31 cellular contexts compared by ENCODE assay signal in the genomic region with DNA sequence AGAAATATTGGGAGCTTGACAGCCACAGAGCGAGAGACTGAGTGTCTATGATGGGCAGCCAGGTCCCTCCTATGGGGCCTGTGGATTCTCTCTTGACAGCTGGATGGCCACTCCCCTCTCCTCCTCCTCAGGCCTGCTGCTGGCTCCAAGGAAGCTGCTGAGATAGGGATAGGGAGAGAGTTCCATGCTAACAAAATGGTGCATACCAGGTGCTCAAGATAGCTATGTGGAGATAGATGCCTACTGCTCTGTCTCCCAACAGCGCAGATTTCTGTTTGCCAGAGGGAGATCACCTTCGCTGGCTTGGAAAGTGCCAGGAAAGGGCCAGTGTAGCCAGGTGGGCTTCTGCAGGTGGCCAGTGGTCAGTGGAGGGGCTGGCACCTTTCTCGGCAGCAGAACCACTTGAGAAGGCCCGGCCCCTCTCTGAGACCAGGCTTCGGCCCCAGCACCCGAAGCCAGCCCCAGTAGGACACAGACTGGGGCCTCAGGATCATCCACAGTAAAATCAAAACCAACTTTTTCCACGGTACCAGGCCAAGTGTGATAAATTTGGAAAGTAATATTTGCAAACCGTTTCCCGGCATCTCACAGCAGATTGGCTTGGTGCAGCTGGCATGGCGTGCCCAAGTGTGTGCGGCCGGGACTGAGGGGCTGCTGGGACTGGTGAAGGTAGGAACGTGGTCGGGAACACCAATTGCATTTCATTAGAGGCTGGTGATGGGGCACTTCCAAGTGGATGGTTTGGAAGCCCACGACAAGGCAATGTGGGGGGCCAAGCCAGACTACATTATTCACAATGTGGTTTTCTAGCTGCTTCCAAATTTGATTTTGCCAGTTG.
DNase-seq lines count a peak whose midpoint lies in the region; ATAC-seq, FAIRE-seq and TF ChIP-seq lines count a peak whose summit lies in the region.
"Had no signal": no experiment of that assay in that cellular context is flagged by ENCODE, and none has a peak within 500 bp of the region (broad histone marks: within the 10 kb centered on the region; RNA-seq: fewer than 3 reads in every experiment).

No MANE protein-coding gene starts in this region.

- H3K27me3 Mint-ChIP-seq in natural killer cell treated with Interleukin-12 subunit alpha and Interleukin-12 subunit beta and Interleukin-15 and Interleukin-18, amount 100 ng/mL, for 72 hours = no peaks in the 10 kb centered on the region
- no peaks in the 10 kb centered on the region for H3K27me3 Mint-ChIP-seq in natural killer cell (ENCODE audit: low read depth in 2 of 2)
- H3K27me3 Mint-ChIP-seq in osteocyte (ENCODE audit: unreplicated experiment) = no peaks in the 10 kb centered on the region

- no peaks in the 10 kb centered on the region for H3K9me2 ChIP-seq in Karpas-422 (replicated peaks; ENCODE audit: insufficient read depth, low read length)

- no peaks in the 10 kb centered on the region for H3K79me2 ChIP-seq in Karpas-422 (ENCODE audit: low read length)

- no peaks in the 10 kb centered on the region for H3K36me3 Mint-ChIP-seq in natural killer cell treated with Interleukin-12 subunit alpha and Interleukin-12 subunit beta and Interleukin-15 and Interleukin-18, amount 100 ng/mL, for 72 hours
- H3K36me3 Mint-ChIP-seq in natural killer cell = no peaks in the 10 kb centered on the region
- no peaks in the 10 kb centered on the region for H3K36me3 Mint-ChIP-seq in osteocyte (ENCODE audit: unreplicated experiment)
- H3K36me3 Mint-ChIP-seq: activated naive CD4-positive, alpha-beta T cell treated with anti-CD3 and anti-CD28 coated beads, Interleukin-2, amount 10 ng/mL, durations not matched to agents 7 days and 5 days had no signal

- H4K20me1 ChIP-seq in Karpas-422 (ENCODE audit: insufficient read depth, low read depth, low read length) = no peaks in the 10 kb centered on the region
- H4K20me1 ChIP-seq: BLaER1 treated with 17β-estradiol and CSF1 and Interleukin-3, amounts not matched to agents 10 nM and 100 nM had no signal

- no peak overlapping the region for H2AFZ ChIP-seq in Karpas-422 (ENCODE audit: low read length)
- H2AFZ ChIP-seq: PC-9 had no signal

- no peak overlapping the region for H3K4me3 Mint-ChIP-seq in natural killer cell treated with Interleukin-12 subunit alpha and Interleukin-12 subunit beta and Interleukin-15 and Interleukin-18, amount 100 ng/mL, for 72 hours
- no peak overlapping the region for H3K4me3 Mint-ChIP-seq in natural killer cell
- no peak overlapping the region for H3K4me3 Mint-ChIP-seq in osteocyte (ENCODE audit: unreplicated experiment)
- H3K4me3 Mint-ChIP-seq: activated naive CD4-positive, alpha-beta T cell treated with anti-CD3 and anti-CD28 coated beads, Interleukin-2, amount 10 ng/mL, durations not matched to agents 7 days and 5 days; activated T-helper 1 cell treated with anti-CD3 and anti-CD28 coated beads, Interleukin-12 subunit alpha, Interleukin-12 subunit beta, Interleukin-2, Interleukin-4 antibody, amounts not matched to agents 30 ng/mL and 10 ng/mL and 1 ng/mL, durations not matched to agents 14 hours and 24 hours and 36 hours had no signal

- no peak overlapping the region for H3K4me3 ChIP-seq in coronary artery
- no peak overlapping the region for H3K4me3 ChIP-seq in Karpas-422 (ENCODE audit: low read length)
- H3K4me3 ChIP-seq: BLaER1 treated with 17β-estradiol and CSF1 and Interleukin-3, amounts not matched to agents 10 nM and 100 nM; breast epithelium; HAP-1; PC-9; psoas muscle; thoracic aorta had no signal

- H3K9me3 ChIP-seq in Karpas-422 (ENCODE audit: low read length) = no peaks in the 10 kb centered on the region
- H3K9me3 ChIP-seq: BLaER1 treated with 17β-estradiol and CSF1 and Interleukin-3, amounts not matched to agents 10 nM and 100 nM; breast epithelium; Caco-2; HAP-1; neutrophil; psoas muscle; thoracic aorta had no signal

- H3K27ac Mint-ChIP-seq in natural killer cell treated with Interleukin-12 subunit alpha and Interleukin-12 subunit beta and Interleukin-15 and Interleukin-18, amount 100 ng/mL, for 72 hours = no peak overlapping the region
- H3K27ac Mint-ChIP-seq in natural killer cell = no peak overlapping the region
- no peak overlapping the region for H3K27ac Mint-ChIP-seq in osteocyte (ENCODE audit: unreplicated experiment)
- H3K27ac Mint-ChIP-seq: activated naive CD4-positive, alpha-beta T cell treated with anti-CD3 and anti-CD28 coated beads, Interleukin-2, amount 10 ng/mL, durations not matched to agents 7 days and 5 days; activated T-helper 1 cell treated with anti-CD3 and anti-CD28 coated beads, Interleukin-12 subunit alpha, Interleukin-12 subunit beta, Interleukin-2, Interleukin-4 antibody, amounts not matched to agents 30 ng/mL and 10 ng/mL and 1 ng/mL, durations not matched to agents 14 hours and 24 hours and 36 hours had no signal

- H3K27ac ChIP-seq in coronary artery (no peak overlapping the region), Karpas-422 (ENCODE audit: low read length) (no peak overlapping the region)
- H3K27ac ChIP-seq: BLaER1 treated with 17β-estradiol and CSF1 and Interleukin-3, amounts not matched to agents 10 nM and 100 nM; breast epithelium; neutrophil; PC-9; psoas muscle had no signal

- DNase-seq in natural killer cell treated with Interleukin-12 subunit alpha and Interleukin-12 subunit beta and Interleukin-15 and Interleukin-18, amount 100 ng/mL, for 72 hours (ENCODE audit: low spot score) = peak; percentile 49
- DNase-seq in natural killer cell (no peak), coronary artery (ENCODE audit: low spot score) (peak; percentile 66), osteocyte (ENCODE audit: extremely low spot score, unreplicated experiment) (peak; percentile 72), Karpas-422 (no peak), NCI-H1048 (lab: John Stamatoyannopoulos, UW) (no peak), urothelium cell line (ENCODE audit: low spot score) (no peak)
- DNase-seq: activated CD4-positive, alpha-beta T cell treated with anti-CD3 and anti-CD28 coated beads for 48 hours; activated naive CD4-positive, alpha-beta T cell treated with anti-CD3 and anti-CD28 coated beads, Interleukin-2, amount 10 ng/mL, durations not matched to agents 7 days and 5 days; amniotic stem cell; effector CD8-positive, alpha-beta T cell; GF-D8; glutamatergic neuron; KG1; mammary epithelial cell; NCI-H146; NCI-H510A; NK-92 treated with Interleukin-12 subunit alpha and Interleukin-12 subunit beta, amount 100 ng/mL, for 24 hours; PC-9; psoas muscle; SHP77 treated with DMSO at 0.1 percent for 48 hours; stimulated activated naive CD8-positive, alpha-beta T cell treated with anti-CD3 and anti-CD28 coated beads, Interleukin-15, Interleukin-2, amounts not matched to agents 100 U/mL and 50 U/mL, for 24 hours had no signal

- H3K4me1 Mint-ChIP-seq in natural killer cell treated with Interleukin-12 subunit alpha and Interleukin-12 subunit beta and Interleukin-15 and Interleukin-18, amount 100 ng/mL, for 72 hours (ENCODE audit: low read depth in 2 of 2) = peaks cover 0 to 7% of the 10 kb centered on the region in 2 donors
- H3K4me1 Mint-ChIP-seq in natural killer cell (peaks cover 10 to 14% of the 10 kb centered on the region in 2 donors), osteocyte (ENCODE audit: unreplicated experiment) (no peaks in the 10 kb centered on the region)

- H3K9me3 Mint-ChIP-seq in natural killer cell treated with Interleukin-12 subunit alpha and Interleukin-12 subunit beta and Interleukin-15 and Interleukin-18, amount 100 ng/mL, for 72 hours = no peaks in the 10 kb centered on the region
- H3K9me3 Mint-ChIP-seq in natural killer cell (no peaks in the 10 kb centered on the region), osteocyte (ENCODE audit: unreplicated experiment) (no peaks in the 10 kb centered on the region)
- H3K9me3 Mint-ChIP-seq: activated naive CD4-positive, alpha-beta T cell treated with anti-CD3 and anti-CD28 coated beads, Interleukin-2, amount 10 ng/mL, durations not matched to agents 7 days and 5 days; activated T-helper 1 cell treated with anti-CD3 and anti-CD28 coated beads, Interleukin-12 subunit alpha, Interleukin-12 subunit beta, Interleukin-2, Interleukin-4 antibody, amounts not matched to agents 30 ng/mL and 10 ng/mL and 1 ng/mL, durations not matched to agents 14 hours and 24 hours and 36 hours had no signal

- ATAC-seq in natural killer cell treated with Interleukin-12 subunit alpha and Interleukin-12 subunit beta and Interleukin-15 and Interleukin-18, amount 100 ng/mL, for 72 hours = peak in 1 of 2 donors; percentile 12
- ATAC-seq in natural killer cell = no peak
- ATAC-seq: psoas muscle; stimulated activated naive CD8-positive, alpha-beta T cell treated with anti-CD3 and anti-CD28 coated beads, Interleukin-15, Interleukin-2, amounts not matched to agents 100 U/mL and 50 U/mL, for 24 hours had no signal

- FAIRE-seq in urothelium cell line (lab: Jason Lieb, UNC) = no peak
- FAIRE-seq: colon, HTR-8/SVneo had no signal

- no peaks in the 10 kb centered on the region for H3K36me3 ChIP-seq in Karpas-422 (ENCODE audit: insufficient read depth, low read length)
- H3K36me3 ChIP-seq: BLaER1 treated with 17β-estradiol and CSF1 and Interleukin-3, amounts not matched to agents 10 nM and 100 nM; breast epithelium; HAP-1; neutrophil; thoracic aorta had no signal

- no peak overlapping the region for H3K9ac ChIP-seq in Karpas-422 (ENCODE audit: low read length)
- H3K9ac ChIP-seq: BLaER1 treated with 17β-estradiol and CSF1 and Interleukin-3, amounts not matched to agents 10 nM and 100 nM had no signal

- TF ChIP-seq CTCF in natural killer cell (IDR thresholded peaks at IDR 0.05) (no peak), coronary artery (IDR thresholded peaks at IDR 0.05) (no peak), osteocyte (IDR thresholded peaks at IDR 0.05) (no peak)

- intact Hi-C loops in natural killer cell (cut with micrococcal nuclease) = no loop called here

- H3K27me3 ChIP-seq in Karpas-422 (ENCODE audit: low read length) = no peaks in the 10 kb centered on the region
- H3K27me3 ChIP-seq: BLaER1 treated with 17β-estradiol and CSF1 and Interleukin-3, amounts not matched to agents 10 nM and 100 nM; breast epithelium; neutrophil had no signal

- H3K4me2 ChIP-seq in Karpas-422 (ENCODE audit: low read depth, low read length, poor library complexity, severe bottlenecking) = no peak overlapping the region
- H3K4me2 ChIP-seq: BLaER1 treated with 17β-estradiol and CSF1 and Interleukin-3, amounts not matched to agents 10 nM and 100 nM; PC-9 had no signal

- H3K4me1 ChIP-seq in Karpas-422 (ENCODE audit: low read length) = no peaks in the 10 kb centered on the region
- H3K4me1 ChIP-seq: breast epithelium, Caco-2, HAP-1, psoas muscle had no signal

Comparison
In these comparisons a context has a peak if more than half of its experiments do, and no peak if none do; other contexts are left out.
1. DNase-seq: peak in natural killer cell treated with Interleukin-12 subunit alpha and Interleukin-12 subunit beta and Interleukin-15 and Interleukin-18, amount 100 ng/mL, for 72 hours (single experiment), coronary artery (single experiment) and osteocyte (single experiment); none in natural killer cell (single experiment), Karpas-422 (single experiment), NCI-H1048 (single experiment) and urothelium cell line (single experiment).